Comparison of ENCODE assay signal across 8 cellular contexts in genomic region chr12:100566887-100567637, GRCh38.
A peak's percentile ranks its signal among the peaks of the same experiment; 100 is the strongest.
DNase-seq lines count a peak whose midpoint lies in the region; ATAC-seq lines count a peak whose summit lies in the region.

No MANE protein-coding gene starts in this region.

- ATAC-seq in GM18499 (IDR thresholded peaks at IDR 0.05; ENCODE audit: insufficient read depth, unreplicated experiment) (peak; percentile 92), GM21717 (IDR thresholded peaks at IDR 0.05; ENCODE audit: unreplicated experiment) (peak; percentile 97)

- DNase-seq in KBM-7 (peak; percentile 36), hippocampal formation (lab: John Stamatoyannopoulos, UW) (peak; percentile 30 to 32), NCI-H82 treated with DMSO at 0.1 percent for 48 hours (lab: John Stamatoyannopoulos, UW; ENCODE audit: unreplicated experiment) (no peak), epidermal melanocyte (ENCODE audit: insufficient read length, low spot score) (no peak)
- DNase-seq in stimulated activated CD8-positive, alpha-beta memory T cell treated with anti-CD3 and anti-CD28 coated beads, Interleukin-4, amount 100 ng/mL, for 48 hours = no peak
- no peak for DNase-seq in activated CD4-positive, CD25-positive, alpha-beta regulatory T cell (lab: John Stamatoyannopoulos, UW)

- in situ Hi-C loops in KBM-7 (cut with MboI; ENCODE audit: low pct_unique_long_range_greater_than_20kb, low sequenced_read_pairs) = no loop called here

Comparison
In these comparisons a context has a peak if more than half of its experiments do, and no peak if none do; other contexts are left out.
1. DNase-seq: peak in KBM-7 (single experiment) and hippocampal formation (2 of 2); none in stimulated activated CD8-positive, alpha-beta memory T cell treated with anti-CD3 and anti-CD28 coated beads, Interleukin-4, amount 100 ng/mL, for 48 hours (single experiment), NCI-H82 treated with DMSO at 0.1 percent for 48 hours (single experiment), epidermal melanocyte (single experiment) and activated CD4-positive, CD25-positive, alpha-beta regulatory T cell (0 of 4).